19 cellular contexts compared by ENCODE assay signal in the genomic region with DNA sequence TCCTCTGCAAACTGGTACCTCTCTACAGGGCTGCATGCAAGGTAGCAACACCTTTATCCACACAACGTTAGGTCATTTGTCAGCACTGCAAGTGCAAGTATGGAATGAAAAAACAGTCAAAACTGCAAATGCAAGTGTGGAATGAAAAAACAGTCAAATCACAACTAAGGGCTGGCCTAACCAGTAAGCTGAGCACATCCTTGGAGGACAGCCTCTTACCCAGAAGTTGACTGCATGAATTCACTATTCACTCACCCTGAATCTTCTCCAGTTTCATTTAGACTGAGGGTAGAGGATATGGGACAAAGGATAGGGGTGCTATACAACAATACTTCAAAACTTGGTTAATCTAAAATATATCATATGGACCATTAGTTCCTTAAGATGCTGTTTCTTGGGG.
"Had no signal": no experiment of that assay in that cellular context is flagged by ENCODE, and none has a peak within 500 bp of the region (broad histone marks: within the 10 kb centered on the region; RNA-seq: fewer than 3 reads in every experiment).

No MANE protein-coding gene starts in this region.

- DNase-seq: KBM-7, MV-4-11, NCI-H1048, NCI-H1105 treated with DMSO at 0.1 percent for 48 hours, NCI-H1417 treated with DMSO at 0.1 percent for 48 hours, NCI-H146, NCI-H1694 treated with DMSO at 0.1 percent for 48 hours, NCI-H1930, NCI-H2081, NCI-H2107, NCI-H226, NCI-H446, NCI-H510A, NCI-H69, NCI-H774, Right ventricle myocardium superior, RPMI8226, SIG-M5 had no signal

- FAIRE-seq: RCC 7860 had no signal
